ENCODE assay signal across 15 cellular contexts in the genomic region with DNA sequence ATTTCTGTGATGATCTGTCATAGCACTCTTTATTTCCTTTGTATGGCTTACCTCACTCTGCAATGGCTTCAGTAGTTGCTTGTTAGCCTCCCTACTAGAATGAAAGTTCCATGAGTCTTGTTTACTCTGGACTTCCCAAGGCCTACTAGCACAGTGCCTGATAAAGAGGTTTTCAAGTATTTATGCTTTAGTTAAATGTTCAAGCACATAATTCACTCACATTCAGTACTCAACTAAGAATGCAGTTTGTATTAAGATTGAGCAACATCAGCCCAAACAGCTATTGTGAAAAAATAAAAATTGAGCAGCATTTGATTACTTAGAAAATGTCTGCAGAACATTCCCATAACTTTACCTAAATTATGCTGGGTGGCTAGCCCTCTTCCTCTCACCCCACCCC.
DNase-seq lines count a peak whose midpoint lies in the region; ATAC-seq and TF ChIP-seq lines count a peak whose summit lies in the region.
"Had no signal": no experiment of that assay in that cellular context is flagged by ENCODE, and none has a peak within 500 bp of the region (broad histone marks: within the 10 kb centered on the region; RNA-seq: fewer than 3 reads in every experiment).

No MANE protein-coding gene starts in this region.

- H3K4me1 ChIP-seq in PC-9 (replicated peaks; ENCODE audit: insufficient read depth): peaks cover 15% of the 10 kb centered on the region
- H3K4me1 ChIP-seq: psoas muscle, suprapubic skin had no signal

- H3K9me2 ChIP-seq in PC-9 (ENCODE audit: insufficient read depth): no peaks in the 10 kb centered on the region

- no peak overlapping the region for H3K4me3 ChIP-seq in PC-9
- H3K4me3 ChIP-seq: psoas muscle, SJSA1, suprapubic skin had no signal

- CTCF ChIA-PET in PC-9 (lab: Charles Lee): interaction anchor here (0.7 kb wide), 1 partner anchor 107 kb away, joined by 3 read pairs; no protein-coding TSS in a partner anchor

- H3K9me3 Mint-ChIP-seq in T-helper 2 cell treated with Interferon-gamma antibody and Interleukin-4, amounts not matched to agents 5 μg/mL and 100 μg/mL, for 36 hours: no peaks in the 10 kb centered on the region
- no peaks in the 10 kb centered on the region for H3K9me3 Mint-ChIP-seq in effector memory CD8-positive, alpha-beta T cell
- no peaks in the 10 kb centered on the region for H3K9me3 Mint-ChIP-seq in natural killer cell treated with Interleukin-12 subunit alpha and Interleukin-12 subunit beta and Interleukin-15 and Interleukin-18, amount 100 ng/mL, for 72 hours
- no peaks in the 10 kb centered on the region for H3K9me3 Mint-ChIP-seq in osteocyte (ENCODE audit: unreplicated experiment)

- no peak for DNase-seq in T-helper 2 cell treated with Interferon-gamma antibody and Interleukin-4, amounts not matched to agents 5 μg/mL and 100 μg/mL, for 36 hours (ENCODE audit: low spot score)
- DNase-seq in T-helper 2 cell (no peak), PC-9 (no peak), COLO668 (lab: John Stamatoyannopoulos, UW; ENCODE audit: unreplicated experiment) (no peak), osteocyte (ENCODE audit: extremely low spot score, unreplicated experiment) (no peak), medulla oblongata (ENCODE audit: extremely low spot score) (no peak)
- no peak for DNase-seq in effector memory CD8-positive, alpha-beta T cell
- no peak for DNase-seq in natural killer cell treated with Interleukin-12 subunit alpha and Interleukin-12 subunit beta and Interleukin-15 and Interleukin-18, amount 100 ng/mL, for 72 hours (ENCODE audit: low spot score)
- DNase-seq: activated gamma-delta T cell treated with Interleukin-2 at 50 U/mL for 16 hours, left ventricle myocardium superior, NCI-H146, NCI-H526 treated with DMSO at 0.1 percent for 48 hours, psoas muscle had no signal

- no peaks in the 10 kb centered on the region; the same call in none of the 2 replicates for H3K9me3 ChIP-seq in PC-9 (ENCODE audit: insufficient read depth, low read depth)
- H3K9me3 ChIP-seq: psoas muscle, SJSA1, suprapubic skin had no signal

- peaks cover 38% of the 10 kb centered on the region for H3K36me3 Mint-ChIP-seq in T-helper 2 cell treated with Interferon-gamma antibody and Interleukin-4, amounts not matched to agents 5 μg/mL and 100 μg/mL, for 36 hours (ENCODE audit: low read depth)
- peaks cover 30% of the 10 kb centered on the region for H3K36me3 Mint-ChIP-seq in effector memory CD8-positive, alpha-beta T cell (ENCODE audit: insufficient read depth)
- peaks cover 9% of the 10 kb centered on the region for H3K36me3 Mint-ChIP-seq in natural killer cell treated with Interleukin-12 subunit alpha and Interleukin-12 subunit beta and Interleukin-15 and Interleukin-18, amount 100 ng/mL, for 72 hours
- H3K36me3 Mint-ChIP-seq in osteocyte (ENCODE audit: unreplicated experiment): no peaks in the 10 kb centered on the region

- intact Hi-C loops in PC-9 (cut with micrococcal nuclease; ENCODE audit: unreplicated experiment): no loop called here

- no peaks in the 10 kb centered on the region for H3K36me3 ChIP-seq in PC-9 (ENCODE audit: low read depth)

- peak overlapping the region; percentile 21 for H3K27ac Mint-ChIP-seq in T-helper 2 cell treated with Interferon-gamma antibody and Interleukin-4, amounts not matched to agents 5 μg/mL and 100 μg/mL, for 36 hours
- H3K27ac Mint-ChIP-seq in effector memory CD8-positive, alpha-beta T cell: peak overlapping the region; percentile 62 to 88
- H3K27ac Mint-ChIP-seq in natural killer cell treated with Interleukin-12 subunit alpha and Interleukin-12 subunit beta and Interleukin-15 and Interleukin-18, amount 100 ng/mL, for 72 hours: peak overlapping the region; percentile 27 to 64
- H3K27ac Mint-ChIP-seq in osteocyte (ENCODE audit: unreplicated experiment): no peak overlapping the region

- peaks cover 27% of the 10 kb centered on the region for H3K4me1 Mint-ChIP-seq in T-helper 2 cell treated with Interferon-gamma antibody and Interleukin-4, amounts not matched to agents 5 μg/mL and 100 μg/mL, for 36 hours (ENCODE audit: low read depth)
- peaks cover 31 to 51% of the 10 kb centered on the region in 2 donors for H3K4me1 Mint-ChIP-seq in effector memory CD8-positive, alpha-beta T cell (ENCODE audit: low read depth in 2 of 2)
- H3K4me1 Mint-ChIP-seq in natural killer cell treated with Interleukin-12 subunit alpha and Interleukin-12 subunit beta and Interleukin-15 and Interleukin-18, amount 100 ng/mL, for 72 hours (ENCODE audit: low read depth in 2 of 2): peaks cover 23 to 34% of the 10 kb centered on the region in 2 donors
- H3K4me1 Mint-ChIP-seq in osteocyte (ENCODE audit: unreplicated experiment): peaks cover 15% of the 10 kb centered on the region

- POLR2A ChIA-PET in PC-9 (lab: Charles Lee; ENCODE audit: unreplicated experiment): no interaction called here

- no peaks in the 10 kb centered on the region for H3K27me3 Mint-ChIP-seq in T-helper 2 cell treated with Interferon-gamma antibody and Interleukin-4, amounts not matched to agents 5 μg/mL and 100 μg/mL, for 36 hours (ENCODE audit: low read depth)
- H3K27me3 Mint-ChIP-seq in effector memory CD8-positive, alpha-beta T cell: no peaks in the 10 kb centered on the region
- no peaks in the 10 kb centered on the region for H3K27me3 Mint-ChIP-seq in natural killer cell treated with Interleukin-12 subunit alpha and Interleukin-12 subunit beta and Interleukin-15 and Interleukin-18, amount 100 ng/mL, for 72 hours
- no peaks in the 10 kb centered on the region for H3K27me3 Mint-ChIP-seq in osteocyte (ENCODE audit: unreplicated experiment)

- TF ChIP-seq CTCF in PC-9 (conservative IDR thresholded peaks at IDR 0.05): no peak
- TF ChIP-seq CTCF in osteocyte (IDR thresholded peaks at IDR 0.05): no peak

- H3K4me2 ChIP-seq in PC-9: no peak overlapping the region

- H3K79me2 ChIP-seq in PC-9 (ENCODE audit: low read depth): no peaks in the 10 kb centered on the region

- no peak for ATAC-seq in effector memory CD8-positive, alpha-beta T cell (replicated peaks)
- ATAC-seq in natural killer cell treated with Interleukin-12 subunit alpha and Interleukin-12 subunit beta and Interleukin-15 and Interleukin-18, amount 100 ng/mL, for 72 hours: no peak
- ATAC-seq: left ventricle myocardium superior, psoas muscle had no signal

- H4K20me1 ChIP-seq in PC-9 (ENCODE audit: insufficient read depth): no peaks in the 10 kb centered on the region

- no peak overlapping the region for H2AFZ ChIP-seq in PC-9

- BruUV-seq in PC-9 (replicated peaks; lab: Mats Ljungman, UMichigan): no TSS peak

- H3F3A ChIP-seq in PC-9 (ENCODE audit: insufficient read depth, low read depth): peaks cover 8% of the 10 kb centered on the region; the same call in 1 of the 2 replicates

- peak overlapping the region; percentile 24; the same call in 1 of the 2 replicates for H3K27ac ChIP-seq in PC-9
- H3K27ac ChIP-seq: psoas muscle, SJSA1, suprapubic skin had no signal

- no peaks in the 10 kb centered on the region for H3K27me3 ChIP-seq in PC-9 (ENCODE audit: insufficient read depth, low read depth)
- H3K27me3 ChIP-seq: SJSA1, suprapubic skin had no signal

- no peak overlapping the region for H3K4me3 Mint-ChIP-seq in T-helper 2 cell treated with Interferon-gamma antibody and Interleukin-4, amounts not matched to agents 5 μg/mL and 100 μg/mL, for 36 hours
- no peak overlapping the region for H3K4me3 Mint-ChIP-seq in effector memory CD8-positive, alpha-beta T cell
- H3K4me3 Mint-ChIP-seq in natural killer cell treated with Interleukin-12 subunit alpha and Interleukin-12 subunit beta and Interleukin-15 and Interleukin-18, amount 100 ng/mL, for 72 hours: peak overlapping the region; percentile 2
- H3K4me3 Mint-ChIP-seq in osteocyte (ENCODE audit: unreplicated experiment): no peak overlapping the region
